In genomic region chr17:67200727-67201301, GRCh38 we compare ENCODE assay signal across 11 cellular contexts. TPM values are rescaled to one million over a fixed set of nuclear protein-coding genes. Genes with fewer than 3 reads are reported as not detected.
DNase-seq lines count a peak whose midpoint lies in the region; ATAC-seq and TF ChIP-seq lines count a peak whose summit lies in the region.
"Had no signal": no experiment of that assay in that cellular context is flagged by ENCODE, and none has a peak within 500 bp of the region (broad histone marks: within the 10 kb centered on the region; RNA-seq: fewer than 3 reads in every experiment).

No MANE protein-coding gene starts in this region.

- no peak for TF ChIP-seq POLR2A in heart left ventricle (IDR thresholded peaks at IDR 0.05)

- H3K36me3 ChIP-seq in heart left ventricle (peaks cover 0 to 66% (median 52%) of the 10 kb centered on the region in 9 donors), OCI-LY1 (ENCODE audit: insufficient read depth, low read length) (peaks cover 65% of the 10 kb centered on the region), fibroblast of lung (ENCODE audit: control insufficient read depth, insufficient read depth, low read length) (no peaks in the 10 kb centered on the region)

- peaks cover 33% of the 10 kb centered on the region for H3K36me3 Mint-ChIP-seq in type B pancreatic cell

- no peaks in the 10 kb centered on the region for H3K9me2 ChIP-seq in OCI-LY1 (ENCODE audit: low read depth, low read length)

- H3K4me1 ChIP-seq in heart left ventricle (no peaks in the 10 kb centered on the region), OCI-LY1 (ENCODE audit: insufficient read depth, low read length, severe bottlenecking) (no peaks in the 10 kb centered on the region), fibroblast of lung (ENCODE audit: control insufficient read depth, extremely low read depth, insufficient read depth, low read length) (no peaks in the 10 kb centered on the region)

- 78 to 87% (median 84%) methylated on average over 4 of the region's 4 CpGs for WGBS in heart left ventricle, 4 donors

- no peak overlapping the region for H3K4me3 ChIP-seq in heart left ventricle
- no peak overlapping the region for H3K4me3 ChIP-seq in OCI-LY1 (ENCODE audit: low read depth, low read length, poor library complexity, severe bottlenecking)
- no peak overlapping the region for H3K4me3 ChIP-seq in fibroblast of lung (replicated peaks in 1 of 4; ENCODE audit: control extremely low read depth in 1 of 4, insufficient read depth in 1 of 4, low read depth in 3 of 4, low read length in 4 of 4)

- no peaks in the 10 kb centered on the region for H3F3A ChIP-seq in OCI-LY1 (ENCODE audit: insufficient read depth, low read length)

- ATAC-seq in heart left ventricle, result no peak
- ATAC-seq in Right ventricle myocardium inferior, result no peak
- ATAC-seq: sciatic nerve had no signal

- H3K27ac ChIP-seq in heart left ventricle (no peak overlapping the region), OCI-LY1 (ENCODE audit: low read depth, low read length, poor library complexity, severe bottlenecking) (no peak overlapping the region), fibroblast of lung (ENCODE audit: insufficient read depth, low read length) (no peak overlapping the region)

- peaks cover 6% of the 10 kb centered on the region for H3K4me1 Mint-ChIP-seq in type B pancreatic cell (ENCODE audit: unreplicated experiment)

- no peaks in the 10 kb centered on the region for H3K9me3 ChIP-seq in heart left ventricle
- H3K9me3 ChIP-seq in OCI-LY1 (ENCODE audit: low read length), result no peaks in the 10 kb centered on the region
- no peaks in the 10 kb centered on the region for H3K9me3 ChIP-seq in fibroblast of lung (ENCODE audit: control insufficient read depth, insufficient read depth, low read depth, low read length)

- peak in 9 of 12 donors; percentile 12 to 48 (median 28) for TF ChIP-seq CTCF in heart left ventricle (IDR thresholded peaks at IDR 0.05)
- peak; percentile 41; the same call in 1 of the 2 replicates for TF ChIP-seq CTCF in OCI-LY1 (IDR thresholded peaks at IDR 0.05; ENCODE audit: low read length)
- TF ChIP-seq CTCF in fibroblast of lung (conservative IDR thresholded peaks at IDR 0.05 in 1 of 2, IDR thresholded peaks at IDR 0.05 in 1 of 2; ENCODE audit: low read depth in 1 of 2, low read length in 2 of 2), result peak; percentile 19 to 49
- peak; percentile 73 for TF ChIP-seq CTCF in type B pancreatic cell (conservative IDR thresholded peaks at IDR 0.05)

- DNase-seq in heart left ventricle (no peak), Right ventricle myocardium inferior (ENCODE audit: missing footprints) (no peak), fibroblast of lung (ENCODE audit: low read depth in 2 of 2) (peak in 1 of 2 donors; percentile 11), type B pancreatic cell (ENCODE audit: extremely low spot score, unreplicated experiment) (no peak), NCI-H774 (lab: John Stamatoyannopoulos, UW) (no peak), HK-2 (ENCODE audit: unreplicated experiment) (no peak)
- DNase-seq in stimulated activated CD8-positive, alpha-beta memory T cell treated with anti-CD3 and anti-CD28 coated beads, Interleukin-4, amount 100 ng/mL, for 48 hours, result no peak
- DNase-seq: DMS79, NCI-H187 had no signal

- H3K27me3 Mint-ChIP-seq in type B pancreatic cell, result no peaks in the 10 kb centered on the region

- H3K9ac ChIP-seq in OCI-LY1 (ENCODE audit: low read length) (no peak overlapping the region), fibroblast of lung (ENCODE audit: insufficient read depth, low read length) (no peak overlapping the region)

- no peak overlapping the region for H3K4me2 ChIP-seq in OCI-LY1 (ENCODE audit: low read length)
- H3K4me2 ChIP-seq in fibroblast of lung (ENCODE audit: extremely low read depth, insufficient read depth, low read length), result no peak overlapping the region

- H2AFZ ChIP-seq in OCI-LY1 (ENCODE audit: low read length) (no peak overlapping the region), fibroblast of lung (ENCODE audit: low read length) (no peak overlapping the region)

- H3K27me3 ChIP-seq in heart left ventricle (no peaks in the 10 kb centered on the region), OCI-LY1 (ENCODE audit: insufficient read depth, low read length) (no peaks in the 10 kb centered on the region), fibroblast of lung (ENCODE audit: control insufficient read depth, insufficient read depth, low read length) (no peaks in the 10 kb centered on the region)

- H3K79me2 ChIP-seq in OCI-LY1 (ENCODE audit: insufficient read depth, low read length) (no peaks in the 10 kb centered on the region), fibroblast of lung (ENCODE audit: control insufficient read depth, insufficient read depth, low read length) (no peaks in the 10 kb centered on the region)

- no peaks in the 10 kb centered on the region for H4K20me1 ChIP-seq in OCI-LY1 (ENCODE audit: insufficient read depth, low read length)
- H4K20me1 ChIP-seq in fibroblast of lung (ENCODE audit: control insufficient read depth, extremely low read depth, insufficient read depth, low read length), result no peaks in the 10 kb centered on the region

- intact Hi-C loops in heart left ventricle (cut with DNase I), result no loop called here
- intact Hi-C loops in Right ventricle myocardium inferior (cut with DNase I), result no loop called here

- H3K4me3 Mint-ChIP-seq in type B pancreatic cell, result no peak overlapping the region

- H3K27ac Mint-ChIP-seq in type B pancreatic cell, result no peak overlapping the region

- H3K9me3 Mint-ChIP-seq in type B pancreatic cell, result no peaks in the 10 kb centered on the region

RNA-seq across cellular contexts. Expression of gene HELZ, which starts 44.2 kb away (rescaled TPM):
- total RNA-seq in heart left ventricle, result 10 to 100 TPM; 26.3 to 48.4 (median 32.5) TPM
- 1 to 10 TPM; 5.1 to 7.0 TPM for polyA plus RNA-seq in heart left ventricle
- total RNA-seq in Right ventricle myocardium inferior, result 31.4 TPM
- total RNA-seq in fibroblast of lung, result 28.1 and 39.8 TPM in 2 replicates
- 14.1 and 18.9 TPM in 2 replicates for polyA plus RNA-seq in fibroblast of lung
- 5.3 and 10.2 TPM in 2 replicates for polyA plus RNA-seq in fibroblast of lung (2012)
- 16.3 and 21.7 TPM in 2 replicates for polyA minus RNA-seq in fibroblast of lung (ENCODE audit: low replicate concordance)
- 55.1 and 57.3 TPM in 2 replicates for total RNA-seq in type B pancreatic cell (ENCODE audit: low replicate concordance)
